ENCODE assay signal across 27 cellular contexts in the genomic region with DNA sequence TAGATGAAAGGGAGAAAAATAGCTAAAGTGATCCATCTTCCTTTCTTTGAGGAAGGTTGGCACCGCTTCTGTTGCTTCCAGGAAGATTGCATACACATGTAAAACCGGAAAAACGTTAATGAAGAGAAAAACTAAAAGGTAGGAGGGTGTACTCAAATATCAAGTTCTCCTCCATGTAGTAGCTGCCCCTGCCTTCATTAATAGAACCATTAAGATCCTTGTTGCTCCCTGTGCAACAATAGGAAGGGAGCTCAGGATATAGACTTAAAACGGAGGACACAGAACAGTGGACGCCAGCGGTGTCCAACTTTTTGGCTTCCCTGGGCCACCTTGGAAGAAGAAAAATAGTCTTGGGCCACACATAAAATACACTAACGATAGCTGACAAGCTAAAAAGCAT.
"Had no signal": no experiment of that assay in that cellular context is flagged by ENCODE, and none has a peak within 500 bp of the region (broad histone marks: within the 10 kb centered on the region; RNA-seq: fewer than 3 reads in every experiment).

No MANE protein-coding gene starts in this region.

- H3K4me3 ChIP-seq: stomach, suprapubic skin, testis, thoracic aorta, thyroid gland, tibial artery, tibial nerve, transverse colon, upper lobe of left lung, upper lobe of right lung, uterus, vagina had no signal

- H3K27me3 ChIP-seq: testis, vagina had no signal

- H3K27ac ChIP-seq: stomach, suprapubic skin, testis, thoracic aorta, thyroid gland, tibial artery, tibial nerve, transverse colon, upper lobe of left lung, upper lobe of right lung, uterus, vagina had no signal

- FAIRE-seq: urothelium cell line had no signal

- ATAC-seq: stimulated activated effector memory CD8-positive, alpha-beta T cell treated with anti-CD3 and anti-CD28 coated beads, Interleukin-12 subunit alpha, Interleukin-12 subunit beta, amount 100 ng/mL, for 72 hours; stimulated activated memory B cell treated with anti-CD40 and anti-IgM and Interleukin-4, amounts not matched to agents 10 μg/mL and 1 μg/mL and 100 μg/mL, for 72 hours; stimulated activated naive B cell treated with anti-CD40 and anti-IgM and Interleukin-4, amounts not matched to agents 10 μg/mL and 1 μg/mL and 100 μg/mL, for 72 hours; stimulated activated naive CD8-positive, alpha-beta T cell treated with anti-CD3 and anti-CD28 coated beads, Interleukin-15, amount 100 ng/mL, for 72 hours; stimulated activated naive CD8-positive, alpha-beta T cell treated with anti-CD3 and anti-CD28 coated beads, Interleukin-15, Interleukin-2, amounts not matched to agents 100 U/mL and 50 U/mL, for 24 hours; upper lobe of right lung had no signal

- H3K9me3 ChIP-seq: suprapubic skin, testis, thoracic aorta, thyroid gland, tibial artery, tibial nerve, transverse colon, upper lobe of left lung, upper lobe of right lung, uterus, vagina had no signal

- DNase-seq: stimulated activated CD4-positive, alpha-beta T cell treated with anti-CD3 and anti-CD28 coated beads, Interleukin-2, amount 100 ng/mL, for 48 hours; stimulated activated CD4-positive, alpha-beta T cell treated with anti-CD3 and anti-CD28 coated beads, Interleukin-4, amount 100 ng/mL, for 1 hour; stimulated activated CD4-positive, alpha-beta T cell treated with anti-CD3 and anti-CD28 coated beads, Interleukin-4, amount 100 ng/mL, for 24 hours; stimulated activated CD4-positive, alpha-beta T cell treated with anti-CD3 and anti-CD28 coated beads, Interleukin-4, amount 100 ng/mL, for 4 hours; stimulated activated CD8-positive, alpha-beta memory T cell treated with anti-CD3 and anti-CD28 coated beads, Interleukin-4, amount 100 ng/mL, for 48 hours; stimulated activated naive B cell treated with anti-CD40 and anti-IgM and Interleukin-4, amounts not matched to agents 10 μg/mL and 1 μg/mL and 100 μg/mL, for 72 hours; stimulated activated naive CD4-positive, alpha-beta T cell; stimulated activated naive CD4-positive, alpha-beta T cell treated with Interleukin-2 at 50 U/mL for 16 hours; stimulated activated naive CD8-positive, alpha-beta T cell treated with anti-CD3 and anti-CD28 coated beads, Interleukin-15, amount 100 ng/mL, for 72 hours; stimulated activated naive CD8-positive, alpha-beta T cell treated with anti-CD3 and anti-CD28 coated beads, Interleukin-15, Interleukin-2, amounts not matched to agents 100 U/mL and 50 U/mL, for 24 hours; stomach; substantia nigra; testis; thyroid gland; tibial artery; transverse colon; trophoblast cell; upper lobe of left lung; upper lobe of right lung; uterus had no signal

- H3K4me1 ChIP-seq: stomach, suprapubic skin, testis, thyroid gland, tibial artery, tibial nerve, transverse colon, upper lobe of left lung, upper lobe of right lung, uterus, vagina had no signal

- H3K36me3 ChIP-seq: stomach, suprapubic skin, thoracic aorta, thyroid gland, tibial artery, tibial nerve, transverse colon, upper lobe of left lung, upper lobe of right lung, uterus, vagina had no signal
